Comparison of ENCODE assay signal across 8 cellular contexts in the genomic region with DNA sequence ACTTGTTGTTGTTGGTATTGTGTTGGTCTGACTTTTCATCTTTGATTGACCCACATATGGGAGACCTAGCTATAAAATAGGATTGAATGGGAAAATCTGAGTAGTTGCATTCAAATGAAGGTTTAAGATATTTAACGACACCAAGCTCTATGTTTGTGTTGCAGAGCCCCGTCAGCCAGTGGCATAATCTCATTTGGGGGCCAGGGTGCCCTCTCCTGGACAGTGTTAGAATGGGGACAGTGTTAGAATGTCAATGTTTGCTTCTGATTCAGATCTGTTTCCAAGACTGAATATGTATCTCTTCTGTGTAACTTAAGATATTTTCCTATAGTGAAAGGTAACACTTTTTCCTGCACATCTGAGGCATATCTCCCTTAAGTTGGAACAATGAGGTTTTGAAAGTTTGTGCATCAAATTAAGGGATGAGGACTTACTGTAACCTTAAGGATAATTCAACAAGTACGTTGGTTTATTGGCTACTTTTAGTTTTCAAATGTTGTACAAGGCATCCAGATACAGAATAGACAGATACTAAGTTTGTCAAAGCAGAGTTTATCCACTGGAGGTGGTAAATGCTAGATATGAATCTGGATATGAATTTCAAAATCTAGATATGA. TPM values are rescaled to one million over a fixed set of nuclear protein-coding genes. Genes with fewer than 3 reads are reported as not detected.
DNase-seq lines count a peak whose midpoint lies in the region; ATAC-seq and TF ChIP-seq lines count a peak whose summit lies in the region.

No MANE protein-coding gene starts in this region.

- no peaks in the 10 kb centered on the region for H3K36me3 Mint-ChIP-seq in WTC11

- H3K9me2 ChIP-seq in Karpas-422 (replicated peaks; ENCODE audit: insufficient read depth, low read length) = no peaks in the 10 kb centered on the region

- no peaks in the 10 kb centered on the region for H3K27me3 ChIP-seq in Karpas-422 (ENCODE audit: low read length)

- H3K27ac ChIP-seq in C4-2B (no peak overlapping the region), Karpas-422 (ENCODE audit: low read length) (no peak overlapping the region)

- H2AFZ ChIP-seq in Karpas-422 (ENCODE audit: low read length) = no peak overlapping the region

- H3K79me2 ChIP-seq in Karpas-422 (ENCODE audit: low read length) = no peaks in the 10 kb centered on the region

- H3K4me3 ChIP-seq in Karpas-422 (ENCODE audit: low read length) = no peak overlapping the region

- no peaks in the 10 kb centered on the region for H4K20me1 ChIP-seq in Karpas-422 (ENCODE audit: insufficient read depth, low read depth, low read length)

- H3K27ac Mint-ChIP-seq in WTC11 = no peak overlapping the region

- no peaks in the 10 kb centered on the region for H3K36me3 ChIP-seq in Karpas-422 (ENCODE audit: insufficient read depth, low read length)

- H3K4me1 Mint-ChIP-seq in WTC11 = no peaks in the 10 kb centered on the region

- CTCF ChIA-PET in WTC11 (lab: Charles Lee) = interaction anchor here (0.6 to 5.8 kb wide), 21 partner anchors 9 to 358 kb away, joined by 3 to 104 read pairs (median 3); a partner anchor contains a TSS

- H3K4me2 ChIP-seq in Karpas-422 (ENCODE audit: low read depth, low read length, poor library complexity, severe bottlenecking) = no peak overlapping the region

- no peak overlapping the region for H3K9ac ChIP-seq in Karpas-422 (ENCODE audit: low read length)

- TF ChIP-seq CTCF in C4-2B (conservative IDR thresholded peaks at IDR 0.05) = peak; percentile 91
- peak; percentile 47 for TF ChIP-seq CTCF in WTC11 (IDR thresholded peaks at IDR 0.05)

- peak; percentile 75 for ATAC-seq in GM19035 (IDR thresholded peaks at IDR 0.05; ENCODE audit: unreplicated experiment)
- peak; percentile 89 for ATAC-seq in WTC11
- no peak for ATAC-seq in GM18870 (IDR thresholded peaks at IDR 0.05; ENCODE audit: unreplicated experiment)

- peaks cover 4% of the 10 kb centered on the region; the same call in 1 of the 2 replicates for H3K9me3 Mint-ChIP-seq in WTC11

- peaks cover 9% of the 10 kb centered on the region for H3K27me3 Mint-ChIP-seq in WTC11 (ENCODE audit: low read depth)

- H3K9me3 ChIP-seq in Karpas-422 (ENCODE audit: low read length) = no peaks in the 10 kb centered on the region

- peak; percentile 69 for DNase-seq in Karpas-422
- DNase-seq in WTC11 (ENCODE audit: low spot score) = peak; percentile 66
- DNase-seq in cerebellar cortex (ENCODE audit: low spot score) = peak; percentile 25
- DNase-seq in left kidney (ENCODE audit: low read depth, low spot score) = peak; percentile 53
- peak; percentile 10 to 12 (median 10) for DNase-seq in stimulated activated CD4-positive, alpha-beta T cell treated with anti-CD3 and anti-CD28 coated beads, TNF-alpha, amount 100 ng/mL, for 4 hours (ENCODE audit: low read depth in 3 of 3)

- no peaks in the 10 kb centered on the region for H3K4me1 ChIP-seq in Karpas-422 (ENCODE audit: low read length)

- POLR2A ChIA-PET in WTC11 (lab: Charles Lee) = interaction anchor here (0.7 kb wide), 1 partner anchor 352 kb away, joined by 3 read pairs; no protein-coding TSS in a partner anchor

- H3K4me3 Mint-ChIP-seq in WTC11 = no peak overlapping the region

TF ChIP-seq in WTC11, 78 proteins besides CTCF, POLR2A, EP300 and RAD21:
- TF ChIP-seq CBFB (CRISPR knock-in tag; IDR thresholded peaks at IDR 0.05; ENCODE audit: low read depth) (no peak), NFATC4 (CRISPR knock-in tag; IDR thresholded peaks at IDR 0.05) (no peak), SMAD3 (CRISPR knock-in tag; IDR thresholded peaks at IDR 0.05; ENCODE audit: borderline replicate concordance) (no peak), ETV6 (CRISPR knock-in tag; IDR thresholded peaks at IDR 0.05) (no peak), OVOL2 (CRISPR knock-in tag; IDR thresholded peaks at IDR 0.05; ENCODE audit: borderline replicate concordance) (no peak), TCF7 (CRISPR knock-in tag; IDR thresholded peaks at IDR 0.05; ENCODE audit: low read depth) (no peak), SOX15 (CRISPR knock-in tag; IDR thresholded peaks at IDR 0.05) (no peak), FOXJ3 (CRISPR knock-in tag; IDR thresholded peaks at IDR 0.05; ENCODE audit: borderline replicate concordance) (no peak), FOXP1 (CRISPR knock-in tag; IDR thresholded peaks at IDR 0.05; ENCODE audit: borderline replicate concordance) (no peak), HMGA2 (CRISPR knock-in tag; IDR thresholded peaks at IDR 0.05) (no peak), ESRRA (CRISPR knock-in tag; IDR thresholded peaks at IDR 0.05; ENCODE audit: borderline replicate concordance) (no peak), ZNF138 (CRISPR knock-in tag; conservative IDR thresholded peaks at IDR 0.05) (no peak), NR1H2 (CRISPR knock-in tag; IDR thresholded peaks at IDR 0.05) (no peak), SMAD4 (CRISPR knock-in tag; IDR thresholded peaks at IDR 0.05) (no peak), ZNF396 (CRISPR knock-in tag; IDR thresholded peaks at IDR 0.05; ENCODE audit: borderline replicate concordance) (no peak)
- TF ChIP-seq, protein P1, sequence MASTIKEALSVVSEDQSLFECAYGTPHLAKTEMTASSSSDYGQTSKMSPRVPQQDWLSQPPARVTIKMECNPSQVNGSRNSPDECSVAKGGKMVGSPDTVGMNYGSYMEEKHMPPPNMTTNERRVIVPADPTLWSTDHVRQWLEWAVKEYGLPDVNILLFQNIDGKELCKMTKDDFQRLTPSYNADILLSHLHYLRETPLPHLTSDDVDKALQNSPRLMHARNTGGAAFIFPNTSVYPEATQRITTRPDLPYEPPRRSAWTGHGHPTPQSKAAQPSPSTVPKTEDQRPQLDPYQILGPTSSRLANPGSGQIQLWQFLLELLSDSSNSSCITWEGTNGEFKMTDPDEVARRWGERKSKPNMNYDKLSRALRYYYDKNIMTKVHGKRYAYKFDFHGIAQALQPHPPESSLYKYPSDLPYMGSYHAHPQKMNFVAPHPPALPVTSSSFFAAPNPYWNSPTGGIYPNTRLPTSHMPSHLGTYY (CRISPR knock-in tag; IDR thresholded peaks at IDR 0.05) = no peak
- TF ChIP-seq, protein P2, sequence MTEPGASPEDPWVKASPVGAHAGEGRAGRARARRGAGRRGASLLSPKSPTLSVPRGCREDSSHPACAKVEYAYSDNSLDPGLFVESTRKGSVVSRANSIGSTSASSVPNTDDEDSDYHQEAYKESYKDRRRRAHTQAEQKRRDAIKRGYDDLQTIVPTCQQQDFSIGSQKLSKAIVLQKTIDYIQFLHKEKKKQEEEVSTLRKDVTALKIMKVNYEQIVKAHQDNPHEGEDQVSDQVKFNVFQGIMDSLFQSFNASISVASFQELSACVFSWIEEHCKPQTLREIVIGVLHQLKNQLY (CRISPR knock-in tag; IDR thresholded peaks at IDR 0.05) = no peak

RNA-seq across cellular contexts. Expression of a gene that starts 5.3 kb away (rescaled TPM):
- not detected in 2 replicates for total RNA-seq in Karpas-422 (2014; rRNA removed; shearing (Covaris generic); ENCODE audit: low replicate concordance)
- not detected in 3 replicates for total RNA-seq in WTC11 (2021)

RNA-seq across cellular contexts. Expression of a gene that starts 41.8 kb away (rescaled TPM):
- total RNA-seq in Karpas-422 (2014; rRNA removed; shearing (Covaris generic); ENCODE audit: low replicate concordance) = not detected in 2 replicates
- total RNA-seq in WTC11 (2021) = not detected in 3 replicates

RNA-seq across cellular contexts. Expression of a gene that starts 54.1 kb away (rescaled TPM):
- not detected in 2 replicates for total RNA-seq in Karpas-422 (2014; rRNA removed; shearing (Covaris generic); ENCODE audit: low replicate concordance)
- not detected in 3 replicates for total RNA-seq in WTC11 (2021)

RNA-seq across cellular contexts. Expression of a gene that starts 57.3 kb away (rescaled TPM):
- total RNA-seq in Karpas-422 (2014; rRNA removed; shearing (Covaris generic); ENCODE audit: low replicate concordance) = not detected in 2 replicates
- total RNA-seq in WTC11 (2021) = 0.05 to 0.07 TPM in 2 of 3 replicates, not detected in the other

Comparison
In these comparisons a context has a peak if more than half of its experiments do, and no peak if none do; other contexts are left out.
1. DNase-seq: peak in every context shown above with its lines; median percentile 69 in Karpas-422; 66 in WTC11; 53 in left kidney; 25 in cerebellar cortex; 10 in stimulated activated CD4-positive, alpha-beta T cell treated with anti-CD3 and anti-CD28 coated beads, TNF-alpha, amount 100 ng/mL, for 4 hours.